In genomic region chr19:51368366-51369282, GRCh38 we compare ENCODE assay signal across 1 cellular context.
TF ChIP-seq lines count a peak whose summit lies in the region.

Gene CLDND2, minus strand, starts transcription at chr19:51369003. Its CDS starts 426 bp downstream, at chr19:51368577.

TF ChIP-seq in GM23338, 12 proteins besides CTCF, POLR2A, EP300 and RAD21 (continued from another document):
- no peak for TF ChIP-seq ZNF462 (CRISPR knock-in tag; IDR thresholded peaks at IDR 0.05)
- TF ChIP-seq ZNF331 (CRISPR knock-in tag; IDR thresholded peaks at IDR 0.05; ENCODE audit: low read depth): no peak
- no peak for TF ChIP-seq STAT1 (IDR thresholded peaks at IDR 0.05; ENCODE audit: unreplicated experiment)
- no peak for TF ChIP-seq NANOG (IDR thresholded peaks at IDR 0.05; ENCODE audit: borderline replicate concordance)
